ENCODE assay signal across 35 cellular contexts in genomic region chr13:20285530-20285929, GRCh38. TPM values are rescaled to one million over a fixed set of nuclear protein-coding genes. Genes with fewer than 3 reads are reported as not detected.
"Had no signal": no experiment of that assay in that cellular context is flagged by ENCODE, and none has a peak within 500 bp of the region (broad histone marks: within the 10 kb centered on the region; RNA-seq: fewer than 3 reads in every experiment).

No MANE protein-coding gene starts in this region.

- DNase-seq: activated B cell treated with CpG ODN at 0.5 μM for 24 hours; activated CD4-positive, alpha-beta memory T cell treated with anti-CD3 and anti-CD28 coated beads for 36 hours; activated CD4-positive, alpha-beta T cell treated with anti-CD3 and anti-CD28 coated beads for 4 hours; activated CD4-positive, alpha-beta T cell treated with anti-CD3 and anti-CD28 coated beads, Interleukin-2, amount 10 ng/mL, durations not matched to agents 24 days and 14 days; activated CD4-positive, CD25-positive, alpha-beta regulatory T cell treated with anti-CD3 and anti-CD28 coated beads, Interleukin-2, amount 50 U/mL, for 72 hours; activated CD8-positive, alpha-beta memory T cell treated with anti-CD3 and anti-CD28 coated beads, Interleukin-2, amount 50 U/mL, for 4 hours; activated CD8-positive, alpha-beta T cell treated with anti-CD3 and anti-CD28 coated beads for 36 hours; activated effector memory CD4-positive, alpha-beta T cell treated with anti-CD3 and anti-CD28 coated beads, Interleukin-2, amount 50 U/mL, for 16 hours; activated gamma-delta T cell treated with Interleukin-2 at 50 U/mL for 16 hours; activated naive CD4-positive, alpha-beta T cell; activated naive CD4-positive, alpha-beta T cell treated with anti-CD3 and anti-CD28 coated beads for 36 hours; activated naive CD4-positive, alpha-beta T cell treated with anti-CD3 and anti-CD28 coated beads, Interleukin-2, amount 50 U/mL, for 16 hours; activated naive CD8-positive, alpha-beta T cell treated with anti-CD3 and anti-CD28 coated beads for 36 hours; activated T-cell treated with anti-CD3 and anti-CD28 coated beads for 4 hours; activated T-cell treated with anti-CD3 and anti-CD28 coated beads, Interleukin-2, amount 50 U/mL, for 1 hour; activated T-cell treated with anti-CD3 and anti-CD28 coated beads, Interleukin-2, amount 50 U/mL, for 4 hours; activated T-cell treated with anti-CD3 and anti-CD28 coated beads, Interleukin-2, amount 50 U/mL, for 72 hours; adrenal gland; amniotic stem cell; aorta; body of pancreas; brain microvascular endothelial cell; central memory CD4-positive, alpha-beta T cell; T-helper 1 cell; T-helper 2 cell; T-helper 9 cell had no signal

- H3K4me3 ChIP-seq: adrenal gland, body of pancreas, breast epithelium had no signal

- ATAC-seq: activated CD8-positive, alpha-beta T cell treated with anti-CD3 and anti-CD28 coated beads for 36 hours; activated naive CD4-positive, alpha-beta T cell treated with anti-CD3 and anti-CD28 coated beads, Interleukin-2, amount 50 U/mL, for 72 hours; activated T-cell treated with anti-CD3 and anti-CD28 coated beads, Interleukin-2, amount 50 U/mL, for 4 hours; activated T-cell treated with anti-CD3 and anti-CD28 coated beads, Interleukin-2, amount 50 U/mL, for 72 hours; activated T-helper 17 cell treated with anti-CD3 and anti-CD28 coated beads, Interleukin-2, amount 50 U/mL, for 72 hours; body of pancreas had no signal

- H3K27me3 Mint-ChIP-seq: activated B cell treated with CpG ODN at 0.5 μM for 24 hours; activated CD8-positive, alpha-beta T cell treated with anti-CD3 and anti-CD28 coated beads for 36 hours; activated naive CD8-positive, alpha-beta T cell treated with anti-CD3 and anti-CD28 coated beads for 36 hours; activated T-helper 17 cell treated with anti-CD3 and anti-CD28 coated beads, Interleukin-2, amount 50 U/mL, for 72 hours had no signal

- H3K36me3 ChIP-seq: adrenal gland, brain microvascular endothelial cell, breast epithelium had no signal

- H3K27ac Mint-ChIP-seq: activated B cell treated with CpG ODN at 0.5 μM for 24 hours; activated CD4-positive, alpha-beta memory T cell treated with anti-CD3 and anti-CD28 coated beads for 36 hours; activated CD4-positive, alpha-beta T cell treated with anti-CD3 and anti-CD28 coated beads, Interleukin-2, amount 10 ng/mL, durations not matched to agents 24 days and 14 days; activated CD8-positive, alpha-beta T cell treated with anti-CD3 and anti-CD28 coated beads for 36 hours; activated naive CD4-positive, alpha-beta T cell treated with anti-CD3 and anti-CD28 coated beads for 36 hours; activated naive CD4-positive, alpha-beta T cell treated with anti-CD3 and anti-CD28 coated beads, Interleukin-2, amount 50 U/mL, for 72 hours; activated naive CD8-positive, alpha-beta T cell treated with anti-CD3 and anti-CD28 coated beads for 36 hours; activated T-cell treated with anti-CD3 and anti-CD28 coated beads, Interleukin-2, amount 50 U/mL, for 72 hours; activated T-helper 1 cell treated with anti-CD3 and anti-CD28 coated beads, Interleukin-12 subunit alpha, Interleukin-12 subunit beta, Interleukin-2, Interleukin-4 antibody, amounts not matched to agents 30 ng/mL and 10 ng/mL and 1 ng/mL, durations not matched to agents 14 hours and 24 hours and 36 hours; activated T-helper 17 cell treated with anti-CD3 and anti-CD28 coated beads, Interleukin-2, amount 50 U/mL, for 72 hours; T-helper 1 cell treated with Interleukin-12 subunit alpha and Interleukin-12 subunit beta and Interleukin-4 antibody, amounts not matched to agents 30 μg/mL and 1 μg/mL, for 36 hours; T-helper 2 cell treated with Interferon-gamma antibody and Interleukin-4, amounts not matched to agents 5 μg/mL and 100 μg/mL, for 36 hours had no signal

- H3K27ac ChIP-seq: adrenal gland, body of pancreas, brain microvascular endothelial cell, breast epithelium, VCaP had no signal

- H3K27me3 ChIP-seq: adrenal gland, body of pancreas, brain microvascular endothelial cell, breast epithelium had no signal

- H3K4me1 Mint-ChIP-seq: activated B cell treated with CpG ODN at 0.5 μM for 24 hours; activated CD4-positive, alpha-beta T cell treated with anti-CD3 and anti-CD28 coated beads, Interleukin-2, amount 10 ng/mL, durations not matched to agents 24 days and 14 days; activated naive CD8-positive, alpha-beta T cell treated with anti-CD3 and anti-CD28 coated beads for 36 hours; activated T-helper 17 cell treated with anti-CD3 and anti-CD28 coated beads, Interleukin-2, amount 50 U/mL, for 72 hours had no signal

- H3K4me1 ChIP-seq: adrenal gland, body of pancreas, breast epithelium had no signal

- H3K4me3 Mint-ChIP-seq: activated B cell treated with CpG ODN at 0.5 μM for 24 hours; activated CD4-positive, alpha-beta memory T cell treated with anti-CD3 and anti-CD28 coated beads for 36 hours; activated CD4-positive, alpha-beta T cell treated with anti-CD3 and anti-CD28 coated beads, Interleukin-2, amount 10 ng/mL, durations not matched to agents 24 days and 14 days; activated CD8-positive, alpha-beta T cell treated with anti-CD3 and anti-CD28 coated beads for 36 hours; activated naive CD4-positive, alpha-beta T cell treated with anti-CD3 and anti-CD28 coated beads for 36 hours; activated naive CD8-positive, alpha-beta T cell treated with anti-CD3 and anti-CD28 coated beads for 36 hours; activated T-cell treated with anti-CD3 and anti-CD28 coated beads, Interleukin-2, amount 50 U/mL, for 4 hours; activated T-cell treated with anti-CD3 and anti-CD28 coated beads, Interleukin-2, amount 50 U/mL, for 72 hours; activated T-helper 1 cell treated with anti-CD3 and anti-CD28 coated beads, Interleukin-12 subunit alpha, Interleukin-12 subunit beta, Interleukin-2, Interleukin-4 antibody, amounts not matched to agents 30 ng/mL and 10 ng/mL and 1 ng/mL, durations not matched to agents 14 hours and 24 hours and 36 hours; activated T-helper 17 cell treated with anti-CD3 and anti-CD28 coated beads, Interleukin-2, amount 50 U/mL, for 72 hours; T-helper 1 cell treated with Interleukin-12 subunit alpha and Interleukin-12 subunit beta and Interleukin-4 antibody, amounts not matched to agents 30 μg/mL and 1 μg/mL, for 36 hours; T-helper 2 cell treated with Interferon-gamma antibody and Interleukin-4, amounts not matched to agents 5 μg/mL and 100 μg/mL, for 36 hours had no signal

RNA-seq across cellular contexts. Expression of gene GJB6, which starts 53.4 kb away (rescaled TPM):
- total RNA-seq: activated B cell treated with CpG ODN at 0.5 μM for 24 hours, aorta, astrocyte, body of pancreas, breast epithelium, cardiac septum had no signal
